Comparison of ENCODE assay signal across 8 cellular contexts in the genomic region with DNA sequence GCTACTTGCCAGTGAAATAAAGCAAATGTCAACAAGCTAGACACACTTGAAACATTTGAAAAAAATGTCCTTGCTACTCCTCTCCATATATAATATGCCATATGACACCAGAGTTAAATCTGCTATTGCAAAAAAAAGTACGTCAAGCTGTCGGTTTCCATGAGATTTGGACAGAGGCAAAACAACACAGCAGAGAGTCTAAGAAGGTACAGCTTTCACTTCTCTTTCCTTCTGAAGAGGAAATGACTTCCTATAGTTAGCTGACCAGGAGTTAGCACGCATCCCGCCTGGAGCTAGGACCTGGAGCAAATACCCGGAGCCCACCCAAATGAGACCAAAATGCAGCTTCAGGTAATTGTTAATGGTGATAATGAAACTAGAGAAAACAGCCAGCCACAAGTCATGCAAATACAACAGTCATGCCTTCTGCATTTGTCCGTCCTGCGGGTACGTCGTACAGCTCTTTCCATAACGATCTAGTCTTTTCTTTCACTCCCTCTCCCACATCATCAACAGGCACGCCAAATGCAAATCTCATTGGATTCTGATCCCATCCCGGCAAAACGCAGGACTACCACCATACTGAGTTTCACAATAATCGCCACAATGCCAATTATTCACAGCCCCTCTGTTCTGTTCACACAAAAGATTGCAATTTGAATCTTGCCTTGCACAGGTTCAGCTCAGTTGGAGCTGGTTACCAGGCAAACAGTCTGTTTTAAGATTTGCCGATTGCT.
DNase-seq lines count a peak whose midpoint lies in the region; ATAC-seq and TF ChIP-seq lines count a peak whose summit lies in the region.

No MANE protein-coding gene starts in this region.

- no peaks in the 10 kb centered on the region for H3K36me3 Mint-ChIP-seq in T-cell

- H3K27ac Mint-ChIP-seq in T-cell: no peak overlapping the region

- H3K4me3 ChIP-seq in duodenal mucosa (ENCODE audit: low read depth in 1 of 2, low read length in 2 of 2) (peak overlapping the region; percentile 31 to 54), thoracic aorta (peak overlapping the region; percentile 44)

- no peaks in the 10 kb centered on the region for H3K9me3 ChIP-seq in duodenal mucosa (ENCODE audit: control insufficient read depth in 1 of 2, low read length in 2 of 2)
- H3K9me3 ChIP-seq in thoracic aorta: no peaks in the 10 kb centered on the region

- no peak for TF ChIP-seq CTCF in thoracic aorta (IDR thresholded peaks at IDR 0.05)

- H3K27me3 ChIP-seq in duodenal mucosa (ENCODE audit: control insufficient read depth in 1 of 2, insufficient read depth in 2 of 2, low read length in 2 of 2) (peaks cover 0 to 3% of the 10 kb centered on the region in 2 donors), thoracic aorta (replicated peaks; ENCODE audit: insufficient read depth) (no peaks in the 10 kb centered on the region)

- H3K27ac ChIP-seq in duodenal mucosa (ENCODE audit: low read depth, low read length) (no peak overlapping the region), thoracic aorta (no peak overlapping the region)

- ATAC-seq in HG03571 (IDR thresholded peaks at IDR 0.05; ENCODE audit: unreplicated experiment) (peak; percentile 51), thoracic aorta (ENCODE audit: insufficient number of reproducible peaks, low FRiP score, low read depth) (no peak), T-cell (replicated peaks in 1 of 4) (no peak)

- no peak overlapping the region for H3K4me3 Mint-ChIP-seq in T-cell

- H3K9ac ChIP-seq in duodenal mucosa (ENCODE audit: low read depth in 1 of 2, low read length in 2 of 2): peak overlapping the region in 1 of 2 donors; percentile 16

- POLR2A ChIA-PET in T-cell (lab: Charles Lee): interaction anchor here in 1 of 2 donors (0.6 kb wide), 1 partner anchor 40 kb away, joined by 5 read pairs; no protein-coding TSS in a partner anchor

- no peaks in the 10 kb centered on the region for H3K4me1 Mint-ChIP-seq in T-cell

- CTCF ChIA-PET in T-cell (lab: Charles Lee): no interaction called here

- DNase-seq in NCI-H2081 (lab: John Stamatoyannopoulos, UW) (peak; percentile 39 to 57), NCI-H2081 treated with DMSO at 0.1 percent for 48 hours (lab: John Stamatoyannopoulos, UW) (no peak), thoracic aorta (ENCODE audit: low spot score) (no peak), activated T-cell treated with anti-CD3 and anti-CD28 coated beads for 4 hours (no peak), globus pallidus (ENCODE audit: low spot score) (no peak), T-cell (no peak)

- H3K27me3 Mint-ChIP-seq in T-cell: peaks cover 0 to 14% of the 10 kb centered on the region in 2 donors

- no peaks in the 10 kb centered on the region for H3K9me3 Mint-ChIP-seq in T-cell

- H3K36me3 ChIP-seq in duodenal mucosa (ENCODE audit: control insufficient read depth in 1 of 2, insufficient read depth in 2 of 2, low read length in 2 of 2) (no peaks in the 10 kb centered on the region), thoracic aorta (no peaks in the 10 kb centered on the region)

- peaks cover 4 to 7% of the 10 kb centered on the region in 2 donors for H3K4me1 ChIP-seq in duodenal mucosa (ENCODE audit: control insufficient read depth in 1 of 2, insufficient read depth in 2 of 2, low read length in 2 of 2)
- H3K4me1 ChIP-seq in thoracic aorta (ENCODE audit: control insufficient read depth in 1 of 2, low read depth in 2 of 2): peaks cover 0 to 9% of the 10 kb centered on the region in 2 donors

Comparison
In these comparisons a context has a peak if more than half of its experiments do, and no peak if none do; other contexts are left out.
1. DNase-seq: peak in NCI-H2081 (2 of 2); none in NCI-H2081 treated with DMSO at 0.1 percent for 48 hours (single experiment), thoracic aorta (single experiment), activated T-cell treated with anti-CD3 and anti-CD28 coated beads for 4 hours (single experiment), globus pallidus (single experiment) and T-cell (0 of 34).